ENCODE assay signal across 12 cellular contexts in genomic region chr18:46469186-46469915, GRCh38.
DNase-seq lines count a peak whose midpoint lies in the region; ATAC-seq and TF ChIP-seq lines count a peak whose summit lies in the region.
"Had no signal": no experiment of that assay in that cellular context is flagged by ENCODE, and none has a peak within 500 bp of the region (broad histone marks: within the 10 kb centered on the region; RNA-seq: fewer than 3 reads in every experiment).

No MANE protein-coding gene starts in this region.

- no peaks in the 10 kb centered on the region for H3K9me3 Mint-ChIP-seq in osteocyte (ENCODE audit: unreplicated experiment)
- H3K9me3 Mint-ChIP-seq in stimulated activated effector memory CD8-positive, alpha-beta T cell treated with anti-CD3 and anti-CD28 coated beads, Interleukin-12 subunit alpha, Interleukin-12 subunit beta, amount 100 ng/mL, for 72 hours: no peaks in the 10 kb centered on the region
- H3K9me3 Mint-ChIP-seq: activated CD4-positive, alpha-beta memory T cell treated with anti-CD3 and anti-CD28 coated beads for 36 hours had no signal

- in situ Hi-C loops in T47D (cut with HindIII; ENCODE audit: low pct_unique_long_range_greater_than_20kb, low sequenced_read_pairs): no loop called here

- DNase-seq in NCI-H2196 treated with DMSO at 0.1 percent for 48 hours (lab: John Stamatoyannopoulos, UW; ENCODE audit: unreplicated experiment): peak; percentile 46
- peak; percentile 37 to 88 for DNase-seq in T47D (ENCODE audit: low read depth in 1 of 2, low spot score in 1 of 2)
- no peak for DNase-seq in osteocyte (ENCODE audit: extremely low spot score, unreplicated experiment)
- DNase-seq in NCI-H1930 (lab: John Stamatoyannopoulos, UW): no peak
- no peak for DNase-seq in stimulated activated CD4-positive, alpha-beta T cell treated with anti-CD3 and anti-CD28 coated beads, Interleukin-4, amount 100 ng/mL, for 24 hours
- no peak for DNase-seq in stimulated activated effector memory CD8-positive, alpha-beta T cell treated with anti-CD3 and anti-CD28 coated beads, Interleukin-12 subunit alpha, Interleukin-12 subunit beta, amount 100 ng/mL, for 72 hours (ENCODE audit: low spot score in 2 of 2)
- DNase-seq: activated CD4-positive, alpha-beta memory T cell treated with anti-CD3 and anti-CD28 coated beads for 36 hours; activated gamma-delta T cell treated with Interleukin-2 at 50 U/mL for 16 hours; right cardiac atrium; T-helper 2 cell had no signal

- peaks cover 33% of the 10 kb centered on the region for H3K4me1 Mint-ChIP-seq in osteocyte (ENCODE audit: unreplicated experiment)
- H3K4me1 Mint-ChIP-seq in stimulated activated effector memory CD8-positive, alpha-beta T cell treated with anti-CD3 and anti-CD28 coated beads, Interleukin-12 subunit alpha, Interleukin-12 subunit beta, amount 100 ng/mL, for 72 hours: no peaks in the 10 kb centered on the region

- TF ChIP-seq EP300 in Ishikawa (IDR thresholded peaks at IDR 0.05; ENCODE audit: borderline replicate concordance): no peak

- H3K27me3 Mint-ChIP-seq in osteocyte (ENCODE audit: unreplicated experiment): peaks cover 23% of the 10 kb centered on the region
- H3K27me3 Mint-ChIP-seq: activated CD4-positive, alpha-beta memory T cell treated with anti-CD3 and anti-CD28 coated beads for 36 hours had no signal

- H3K27ac Mint-ChIP-seq in osteocyte (ENCODE audit: unreplicated experiment): peak overlapping the region; percentile 70
- H3K27ac Mint-ChIP-seq in stimulated activated effector memory CD8-positive, alpha-beta T cell treated with anti-CD3 and anti-CD28 coated beads, Interleukin-12 subunit alpha, Interleukin-12 subunit beta, amount 100 ng/mL, for 72 hours: no peak overlapping the region
- H3K27ac Mint-ChIP-seq: activated CD4-positive, alpha-beta memory T cell treated with anti-CD3 and anti-CD28 coated beads for 36 hours had no signal

- no peak for ATAC-seq in HG02642 (IDR thresholded peaks at IDR 0.05; ENCODE audit: poor library complexity, unreplicated experiment)
- ATAC-seq in stimulated activated effector memory CD8-positive, alpha-beta T cell treated with anti-CD3 and anti-CD28 coated beads, Interleukin-12 subunit alpha, Interleukin-12 subunit beta, amount 100 ng/mL, for 72 hours: no peak

- no peak overlapping the region for H3K4me3 Mint-ChIP-seq in osteocyte (ENCODE audit: unreplicated experiment)
- H3K4me3 Mint-ChIP-seq in stimulated activated effector memory CD8-positive, alpha-beta T cell treated with anti-CD3 and anti-CD28 coated beads, Interleukin-12 subunit alpha, Interleukin-12 subunit beta, amount 100 ng/mL, for 72 hours: no peak overlapping the region
- H3K4me3 Mint-ChIP-seq: activated CD4-positive, alpha-beta memory T cell treated with anti-CD3 and anti-CD28 coated beads for 36 hours had no signal

- 0 out of 2 replicates have a peak, but pooled peaks have one; percentile 6 for TF ChIP-seq RAD21 in Ishikawa (IDR thresholded peaks at IDR 0.05; ENCODE audit: low read depth)

- TF ChIP-seq CTCF in osteocyte (IDR thresholded peaks at IDR 0.05): peak; percentile 7

- H3K36me3 Mint-ChIP-seq in osteocyte (ENCODE audit: unreplicated experiment): no peaks in the 10 kb centered on the region
- H3K36me3 Mint-ChIP-seq in stimulated activated effector memory CD8-positive, alpha-beta T cell treated with anti-CD3 and anti-CD28 coated beads, Interleukin-12 subunit alpha, Interleukin-12 subunit beta, amount 100 ng/mL, for 72 hours: no peaks in the 10 kb centered on the region
- H3K36me3 Mint-ChIP-seq: activated CD4-positive, alpha-beta memory T cell treated with anti-CD3 and anti-CD28 coated beads for 36 hours had no signal

TF ChIP-seq in Ishikawa, 13 proteins besides CTCF, POLR2A, EP300 and RAD21:
- peak; percentile 74 for TF ChIP-seq NFIC (IDR thresholded peaks at IDR 0.05)
- no peak for TF ChIP-seq YY1 (IDR thresholded peaks at IDR 0.05; ENCODE audit: low read depth)

Comparison
In these comparisons a context has a peak if more than half of its experiments do, and no peak if none do; other contexts are left out.
1. DNase-seq: peak in NCI-H2196 treated with DMSO at 0.1 percent for 48 hours (single experiment) and T47D (2 of 2); none in osteocyte (single experiment), NCI-H1930 (0 of 2), stimulated activated CD4-positive, alpha-beta T cell treated with anti-CD3 and anti-CD28 coated beads, Interleukin-4, amount 100 ng/mL, for 24 hours (single experiment) and stimulated activated effector memory CD8-positive, alpha-beta T cell treated with anti-CD3 and anti-CD28 coated beads, Interleukin-12 subunit alpha, Interleukin-12 subunit beta, amount 100 ng/mL, for 72 hours (0 of 2).